In genomic region chr4:146040623-146041022, GRCh38 we compare ENCODE assay signal across 15 cellular contexts.
DNase-seq lines count a peak whose midpoint lies in the region; ATAC-seq and TF ChIP-seq lines count a peak whose summit lies in the region.
"Had no signal": no experiment of that assay in that cellular context is flagged by ENCODE, and none has a peak within 500 bp of the region (broad histone marks: within the 10 kb centered on the region; RNA-seq: fewer than 3 reads in every experiment).

No MANE protein-coding gene starts in this region.

- CTCF ChIA-PET in GM10248 (lab: Yijun Ruan, JAX), result interaction anchor here (1.2 kb wide), 2 partner anchors 19 to 23 kb away, joined by 3 to 4 read pairs; no protein-coding TSS in a partner anchor
- CTCF ChIA-PET in PC-3 (lab: Charles Lee), result no interaction called here

- no peaks in the 10 kb centered on the region for H3K36me3 ChIP-seq in PC-3 (ENCODE audit: low read depth, low read length)
- H3K36me3 ChIP-seq: SJCRH30 had no signal

- no peaks in the 10 kb centered on the region for H3K9me3 ChIP-seq in PC-3 (ENCODE audit: low read length)
- H3K9me3 ChIP-seq: SJCRH30 had no signal

- no peak overlapping the region for H2AFZ ChIP-seq in PC-3 (ENCODE audit: low read length)

- peaks cover 0 to 15% (median 6%) of the 10 kb centered on the region in 7 donors for H3K9me3 Mint-ChIP-seq in CD14-positive monocyte
- H3K9me3 Mint-ChIP-seq: T-helper 1 cell treated with Interleukin-12 subunit alpha and Interleukin-12 subunit beta and Interleukin-4 antibody, amounts not matched to agents 30 μg/mL and 1 μg/mL, for 36 hours had no signal

- no peak overlapping the region for H3K4me3 ChIP-seq in PC-3 (ENCODE audit: low read length)
- no peak overlapping the region for H3K4me3 ChIP-seq in fibroblast of the aortic adventitia (ENCODE audit: low read depth, low read length)
- H3K4me3 ChIP-seq: SJCRH30 had no signal

- no peak overlapping the region for H3K27ac ChIP-seq in PC-3 (ENCODE audit: low read length)
- H3K27ac ChIP-seq: SJCRH30 had no signal

- H3K27me3 Mint-ChIP-seq in CD14-positive monocyte (ENCODE audit: low read depth in 3 of 3), result peaks cover 0 to 4% (median 0%) of the 10 kb centered on the region in 3 donors

- TF ChIP-seq EP300 in Ishikawa (IDR thresholded peaks at IDR 0.05; ENCODE audit: borderline replicate concordance), result no peak

- H3K36me3 Mint-ChIP-seq in CD14-positive monocyte, result no peaks in the 10 kb centered on the region
- H3K36me3 Mint-ChIP-seq: CD4-positive, alpha-beta memory T cell had no signal

- H3K27me3 ChIP-seq in PC-3 (ENCODE audit: low read length), result no peaks in the 10 kb centered on the region
- H3K27me3 ChIP-seq: SJCRH30 had no signal

- no TSS peak for BruUV-seq in PC-3 (replicated peaks; lab: Mats Ljungman, UMichigan)

- intact Hi-C loops in PC-3 (cut with micrococcal nuclease) (no loop called here), CD14-positive monocyte (cut with micrococcal nuclease) (no loop called here)

- peak; percentile 1 for TF ChIP-seq CTCF in GM10248 (IDR thresholded peaks at IDR 0.05; ENCODE audit: control extremely low read depth, extremely low read depth, low read depth, missing control alignments)
- TF ChIP-seq CTCF in PC-3 (conservative IDR thresholded peaks at IDR 0.05; ENCODE audit: low read depth, low read length), result peak; percentile 23; the same call in 1 of the 2 replicates
- TF ChIP-seq CTCF in fibroblast of the aortic adventitia (IDR thresholded peaks at IDR 0.05; ENCODE audit: insufficient read depth, low read length), result peak; percentile 2
- no peak for TF ChIP-seq CTCF in CD14-positive monocyte (IDR thresholded peaks at IDR 0.05)

- no peaks in the 10 kb centered on the region for H3K4me1 ChIP-seq in PC-3 (ENCODE audit: insufficient read depth, low read length)
- H3K4me1 ChIP-seq: SJCRH30 had no signal

- peak; percentile 24; the same call in 1 of the 2 replicates for ATAC-seq in PC-3

- POLR2A ChIA-PET in GM10248 (lab: Yijun Ruan, JAX) (no interaction called here), PC-3 (lab: Charles Lee; ENCODE audit: unreplicated experiment) (no interaction called here)

- no peak overlapping the region for H3K9ac ChIP-seq in PC-3 (ENCODE audit: low read length)

- no peaks in the 10 kb centered on the region for H3K9me2 ChIP-seq in PC-3 (replicated peaks; ENCODE audit: low read length)

- no peak overlapping the region for H3K27ac Mint-ChIP-seq in CD14-positive monocyte
- H3K27ac Mint-ChIP-seq: CD4-positive, alpha-beta memory T cell; T-helper 1 cell treated with Interleukin-12 subunit alpha and Interleukin-12 subunit beta and Interleukin-4 antibody, amounts not matched to agents 30 μg/mL and 1 μg/mL, for 36 hours had no signal

- 0 out of 2 replicates have a peak, but pooled peaks have one; percentile 7 for TF ChIP-seq RAD21 in Ishikawa (IDR thresholded peaks at IDR 0.05; ENCODE audit: low read depth)

- H3K4me3 Mint-ChIP-seq in CD14-positive monocyte, result no peak overlapping the region
- H3K4me3 Mint-ChIP-seq: CD4-positive, alpha-beta memory T cell; T-helper 1 cell treated with Interleukin-12 subunit alpha and Interleukin-12 subunit beta and Interleukin-4 antibody, amounts not matched to agents 30 μg/mL and 1 μg/mL, for 36 hours had no signal

- no peak overlapping the region for H3K4me2 ChIP-seq in PC-3 (ENCODE audit: low read length)

- peaks cover 2% of the 10 kb centered on the region for H3K4me1 Mint-ChIP-seq in CD14-positive monocyte

- DNase-seq in GM10248 (ENCODE audit: extremely low spot score) (no peak), PC-3 (peak; percentile 6), fibroblast of the aortic adventitia (ENCODE audit: low read depth) (no peak), C1 segment of cervical spinal cord (lab: John Stamatoyannopoulos, UW) (no peak), COLO668 (lab: John Stamatoyannopoulos, UW; ENCODE audit: unreplicated experiment) (no peak), CD14-positive monocyte (ENCODE audit: low spot score) (no peak), iPS-NIHi11 (ENCODE audit: low spot score) (no peak)
- DNase-seq: AML-193; CD4-positive, alpha-beta memory T cell; NCI-H1048; NCI-H1694 treated with DMSO at 0.1 percent for 48 hours; RPMI8226; SJCRH30 had no signal

- no peaks in the 10 kb centered on the region for H3F3A ChIP-seq in PC-3 (ENCODE audit: low read length, unreplicated experiment)

- H3K79me2 ChIP-seq in PC-3 (ENCODE audit: low read length), result no peaks in the 10 kb centered on the region

- no peaks in the 10 kb centered on the region for H4K20me1 ChIP-seq in PC-3 (ENCODE audit: low read length)

TF ChIP-seq in Ishikawa, 13 proteins besides CTCF, POLR2A, EP300 and RAD21:
- TF ChIP-seq CEBPB (IDR thresholded peaks at IDR 0.05) (no peak), TEAD4 (IDR thresholded peaks at IDR 0.05) (no peak), USF1 (IDR thresholded peaks at IDR 0.05) (no peak), FOXM1 (IDR thresholded peaks at IDR 0.05; ENCODE audit: borderline replicate concordance, low read depth) (no peak), TAF1 (IDR thresholded peaks at IDR 0.05; ENCODE audit: low read depth) (no peak), ZBTB7A (IDR thresholded peaks at IDR 0.05; ENCODE audit: low read depth) (no peak)
- TF ChIP-seq, protein P1, sequence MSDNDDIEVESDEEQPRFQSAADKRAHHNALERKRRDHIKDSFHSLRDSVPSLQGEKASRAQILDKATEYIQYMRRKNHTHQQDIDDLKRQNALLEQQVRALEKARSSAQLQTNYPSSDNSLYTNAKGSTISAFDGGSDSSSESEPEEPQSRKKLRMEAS (IDR thresholded peaks at IDR 0.05), result no peak
